ENCODE assay signal across 23 cellular contexts in genomic region chr15:74180689-74181602, GRCh38. TPM values are rescaled to one million over a fixed set of nuclear protein-coding genes. Genes with fewer than 3 reads are reported as not detected.
DNase-seq lines count a peak whose midpoint lies in the region; ATAC-seq, FAIRE-seq and TF ChIP-seq lines count a peak whose summit lies in the region.
"Had no signal": no experiment of that assay in that cellular context is flagged by ENCODE, and none has a peak within 500 bp of the region (broad histone marks: within the 10 kb centered on the region; RNA-seq: fewer than 3 reads in every experiment).

No MANE protein-coding gene starts in this region.

- H3K79me2 ChIP-seq in OCI-LY3 (ENCODE audit: low read length) = no peaks in the 10 kb centered on the region

- no peak overlapping the region for H2BK120ac ChIP-seq in neuronal stem cell (ENCODE audit: low read depth, low read length)

- H3K27ac ChIP-seq in A549 (peak overlapping the region; percentile 88 to 90), OCI-LY3 (ENCODE audit: low read length) (no peak overlapping the region), heart right ventricle (peak overlapping the region in 9 of 10 donors; percentile 41 to 84 (median 76)), neuronal stem cell (replicated peaks; ENCODE audit: low read length) (no peak overlapping the region), brain microvascular endothelial cell (no peak overlapping the region)
- H3K27ac ChIP-seq: C4-2B, foreskin keratinocyte had no signal

- H3K4me3 Mint-ChIP-seq in activated CD4-positive, alpha-beta memory T cell treated with anti-CD3 and anti-CD28 coated beads, Interleukin-2, amount 10 ng/mL, durations not matched to agents 7 days and 5 days = no peak overlapping the region
- H3K4me3 Mint-ChIP-seq: activated naive CD8-positive, alpha-beta T cell treated with anti-CD3 and anti-CD28 coated beads for 36 hours; naive B cell had no signal

- H4K8ac ChIP-seq in neuronal stem cell (ENCODE audit: low read depth, low read length) = no peak overlapping the region

- H3K27me3 Mint-ChIP-seq in activated CD4-positive, alpha-beta memory T cell treated with anti-CD3 and anti-CD28 coated beads, Interleukin-2, amount 10 ng/mL, durations not matched to agents 7 days and 5 days = peaks cover 2% of the 10 kb centered on the region
- H3K27me3 Mint-ChIP-seq: activated naive CD8-positive, alpha-beta T cell treated with anti-CD3 and anti-CD28 coated beads for 36 hours had no signal

- H3K27me3 ChIP-seq in OCI-LY3 (ENCODE audit: low read depth, low read length) (peaks cover 12% of the 10 kb centered on the region), heart right ventricle (no peaks in the 10 kb centered on the region), neuronal stem cell (ENCODE audit: control insufficient read depth in 3 of 3, insufficient read depth in 3 of 3, low read depth in 1 of 3, low read length in 3 of 3) (no peaks in the 10 kb centered on the region), brain microvascular endothelial cell (replicated peaks) (no peaks in the 10 kb centered on the region)

- H3K9me3 ChIP-seq in A549 (no peaks in the 10 kb centered on the region), OCI-LY3 (ENCODE audit: insufficient read depth, low read length) (no peaks in the 10 kb centered on the region), heart right ventricle (no peaks in the 10 kb centered on the region), neuronal stem cell (replicated peaks in 1 of 2; ENCODE audit: control insufficient read depth in 2 of 2, insufficient read depth in 1 of 2, low read depth in 1 of 2, low read length in 2 of 2) (no peaks in the 10 kb centered on the region)

- peak overlapping the region; percentile 84 for H3K4ac ChIP-seq in neuronal stem cell (ENCODE audit: low read length)

- no peaks in the 10 kb centered on the region for H3K36me3 Mint-ChIP-seq in activated CD4-positive, alpha-beta memory T cell treated with anti-CD3 and anti-CD28 coated beads, Interleukin-2, amount 10 ng/mL, durations not matched to agents 7 days and 5 days (ENCODE audit: low read depth)
- H3K36me3 Mint-ChIP-seq: activated naive CD8-positive, alpha-beta T cell treated with anti-CD3 and anti-CD28 coated beads for 36 hours; naive B cell had no signal

- WGBS in A549 (ENCODE audit: missing lambda C conversion rate) = 94% methylated on average over 15 of the region's 25 CpGs
- 78 to 80% methylated on average over 25 of the region's 25 CpGs for WGBS in heart right ventricle, 2 donors
- no CpG with 5 or more reads among the region's 25 CpGs for WGBS in neuronal stem cell (ENCODE audit: extremely low coverage in 2 of 2, insufficient read length in 2 of 2, insufficient replicate concordance in 1 of 2), 2 donors
- 61 to 63% methylated on average over 23 to 25 of the region's 25 CpGs for WGBS in lower leg skin, 2 donors

- DNase-seq in A549 (ENCODE audit: low read depth in 1 of 2, low spot score in 1 of 2) = no peak
- DNase-seq in heart right ventricle = no peak
- no peak for DNase-seq in neuronal stem cell (ENCODE audit: low spot score)
- DNase-seq in activated CD4-positive, alpha-beta memory T cell treated with anti-CD3 and anti-CD28 coated beads, Interleukin-2, amount 10 ng/mL, durations not matched to agents 7 days and 5 days = no peak
- no peak for DNase-seq in lower leg skin (ENCODE audit: low spot score in 2 of 2)
- no peak for DNase-seq in stimulated activated CD4-positive, alpha-beta T cell treated with anti-CD3 and anti-CD28 coated beads, Interleukin-15, amount 100 ng/mL, for 24 hours
- no peak for DNase-seq in brain microvascular endothelial cell
- DNase-seq: activated naive CD8-positive, alpha-beta T cell treated with anti-CD3 and anti-CD28 coated beads for 36 hours; foreskin keratinocyte; HCEC 1CT; KG1; naive B cell; NCI-H1930; stimulated activated CD8-positive, alpha-beta memory T cell treated with anti-CD3 and anti-CD28 coated beads, Interleukin-4, amount 100 ng/mL, for 48 hours; substantia nigra had no signal

- H4K20me1 ChIP-seq in OCI-LY3 (ENCODE audit: insufficient read depth, low read length) = no peaks in the 10 kb centered on the region

- no peaks in the 10 kb centered on the region for H3K4me1 Mint-ChIP-seq in activated CD4-positive, alpha-beta memory T cell treated with anti-CD3 and anti-CD28 coated beads, Interleukin-2, amount 10 ng/mL, durations not matched to agents 7 days and 5 days
- H3K4me1 Mint-ChIP-seq: activated naive CD8-positive, alpha-beta T cell treated with anti-CD3 and anti-CD28 coated beads for 36 hours; naive B cell had no signal

- TF ChIP-seq CTCF in A549 (IDR thresholded peaks at IDR 0.05) (no peak), OCI-LY3 (IDR thresholded peaks at IDR 0.05; ENCODE audit: low read depth, low read length) (no peak), heart right ventricle (IDR thresholded peaks at IDR 0.05) (no peak), lower leg skin (IDR thresholded peaks at IDR 0.05) (no peak), brain microvascular endothelial cell (IDR thresholded peaks at IDR 0.05; ENCODE audit: low read depth, low read length, missing control alignments) (no peak)

- H3K36me3 ChIP-seq in OCI-LY3 (replicated peaks; ENCODE audit: low read depth, low read length) (no peaks in the 10 kb centered on the region), heart right ventricle (no peaks in the 10 kb centered on the region), neuronal stem cell (replicated peaks in 1 of 2; ENCODE audit: control insufficient read depth in 2 of 2, insufficient read depth in 2 of 2, low read length in 2 of 2) (peaks cover 0 to 47% of the 10 kb centered on the region in 2 donors), brain microvascular endothelial cell (replicated peaks) (no peaks in the 10 kb centered on the region)

- intact Hi-C loops in heart right ventricle (cut with DNase I) (loop anchor here in 2 of 10 donors (1.0 to 5.0 kb wide), 4 partner anchors 44 to 136 kb away; no protein-coding TSS in a partner anchor), lower leg skin (cut with DNase I; ENCODE audit: low total_unique reads) (no loop called here)

- peak overlapping the region; percentile 50 for H2BK12ac ChIP-seq in neuronal stem cell (ENCODE audit: low read length)

- no peak overlapping the region for H2BK5ac ChIP-seq in neuronal stem cell (ENCODE audit: low read length)

- POLR2A ChIA-PET in A549 (lab: Yijun Ruan, JAX) = interaction anchor here (1.2 to 4.7 kb wide), 3 partner anchors 15 to 22 kb away, joined by 3 to 19 read pairs (median 10); partner anchors contain the start of gene STRA6
- POLR2A ChIA-PET in activated CD4-positive, alpha-beta memory T cell treated with anti-CD3 and anti-CD28 coated beads, Interleukin-2, amount 10 ng/mL, durations not matched to agents 7 days and 5 days (lab: Charles Lee) = no interaction called here

- peak overlapping the region; percentile 67 for H4K91ac ChIP-seq in neuronal stem cell (ENCODE audit: low read depth, low read length, poor library complexity)

- CTCF ChIA-PET in A549 (lab: Yijun Ruan, JAX) = interaction anchor here (1.2 to 5.6 kb wide), 5 partner anchors 11 to 127 kb away, joined by 3 to 26 read pairs (median 8); no protein-coding TSS in a partner anchor
- CTCF ChIA-PET in activated CD4-positive, alpha-beta memory T cell treated with anti-CD3 and anti-CD28 coated beads, Interleukin-2, amount 10 ng/mL, durations not matched to agents 7 days and 5 days (lab: Charles Lee) = no interaction called here

- no peak for TF ChIP-seq EP300 in A549 (IDR thresholded peaks at IDR 0.05)

- H3K4me2 ChIP-seq in A549 = peak overlapping the region; percentile 66
- H3K4me2 ChIP-seq in OCI-LY3 (ENCODE audit: low read length) = peak overlapping the region; percentile 44
- H3K4me2 ChIP-seq in neuronal stem cell (ENCODE audit: insufficient read depth, low read length, poor library complexity, severe bottlenecking) = no peak overlapping the region

- TF ChIP-seq RAD21 in A549 (conservative IDR thresholded peaks at IDR 0.05 in 1 of 2, IDR thresholded peaks at IDR 0.05 in 1 of 2) = no peak

- H3K79me1 ChIP-seq in neuronal stem cell (ENCODE audit: low read depth, low read length) = no peaks in the 10 kb centered on the region

- peak overlapping the region; percentile 30 for H2BK15ac ChIP-seq in neuronal stem cell (ENCODE audit: low read length)

- ATAC-seq in A549 (no peak), heart right ventricle (no peak)
- ATAC-seq: left lobe of liver had no signal

- H3K4me1 ChIP-seq in A549 = peaks cover 57% of the 10 kb centered on the region
- H3K4me1 ChIP-seq in OCI-LY3 (ENCODE audit: low read length) = peaks cover 16% of the 10 kb centered on the region
- H3K4me1 ChIP-seq in heart right ventricle = peaks cover 14 to 52% (median 46%) of the 10 kb centered on the region in 9 donors
- peaks cover 9 to 18% of the 10 kb centered on the region in 2 donors for H3K4me1 ChIP-seq in neuronal stem cell (ENCODE audit: control insufficient read depth in 2 of 2, insufficient read depth in 1 of 2, low read depth in 1 of 2, low read length in 2 of 2)
- H3K4me1 ChIP-seq: foreskin keratinocyte had no signal

- peak overlapping the region; percentile 63 for H3K23ac ChIP-seq in neuronal stem cell (ENCODE audit: low read depth, low read length, poor library complexity)

- in situ Hi-C loops in brain microvascular endothelial cell (cut with HindIII; ENCODE audit: low pct_ligation_motif_present, low sequenced_read_pairs) = no loop called here

- no peak overlapping the region for H3K4me3 ChIP-seq in A549
- no peak overlapping the region for H3K4me3 ChIP-seq in OCI-LY3 (ENCODE audit: low read length)
- no peak overlapping the region for H3K4me3 ChIP-seq in heart right ventricle
- no peak overlapping the region for H3K4me3 ChIP-seq in neuronal stem cell (ENCODE audit: low read length in 2 of 2)
- H3K4me3 ChIP-seq in lower leg skin (ENCODE audit: low read depth, poor library complexity, severe bottlenecking) = no peak overlapping the region
- H3K4me3 ChIP-seq in brain microvascular endothelial cell (ENCODE audit: low read depth, low read length) = no peak overlapping the region

- H3K9me3 Mint-ChIP-seq in activated CD4-positive, alpha-beta memory T cell treated with anti-CD3 and anti-CD28 coated beads, Interleukin-2, amount 10 ng/mL, durations not matched to agents 7 days and 5 days = no peaks in the 10 kb centered on the region
- H3K9me3 Mint-ChIP-seq: activated naive CD8-positive, alpha-beta T cell treated with anti-CD3 and anti-CD28 coated beads for 36 hours; naive B cell had no signal

- H3K18ac ChIP-seq in neuronal stem cell (ENCODE audit: low read length) = peak overlapping the region; percentile 56

- no peak overlapping the region for H3K27ac Mint-ChIP-seq in activated CD4-positive, alpha-beta memory T cell treated with anti-CD3 and anti-CD28 coated beads, Interleukin-2, amount 10 ng/mL, durations not matched to agents 7 days and 5 days
- H3K27ac Mint-ChIP-seq: activated naive CD8-positive, alpha-beta T cell treated with anti-CD3 and anti-CD28 coated beads for 36 hours; naive B cell had no signal

- H2AK5ac ChIP-seq in neuronal stem cell (ENCODE audit: low read depth, low read length) = peak overlapping the region; percentile 20

- H3K14ac ChIP-seq in neuronal stem cell (ENCODE audit: low read length) = no peak overlapping the region

- TF ChIP-seq POLR2A in A549 (IDR thresholded peaks at IDR 0.05; ENCODE audit: low read length) (no peak), lower leg skin (IDR thresholded peaks at IDR 0.05) (no peak)

- H3K9ac ChIP-seq in OCI-LY3 (ENCODE audit: low read length) (no peak overlapping the region), neuronal stem cell (ENCODE audit: low read depth, low read length, poor library complexity) (peak overlapping the region; percentile 79)

- H2AFZ ChIP-seq in OCI-LY3 (ENCODE audit: low read depth, low read length) (no peak overlapping the region), neuronal stem cell (ENCODE audit: low read length) (no peak overlapping the region)

- FAIRE-seq in A549 (lab: Jason Lieb, UNC) = no peak
- FAIRE-seq: RCC 7860, TTC549 had no signal

RNA-seq across cellular contexts. Expression of gene ISLR, which starts 7.4 kb away (rescaled TPM):
- polyA plus RNA-seq in A549 (2011; rRNA removed) (0.10 and 0.28 TPM in 2 replicates), A549 (2017; fragmentation: RNase III; extraction: RNeasy Plus Mini Kit Qiagen cat#74134 plus additional on column Dnase treatment) (0.25 to 0.43 TPM (median 0.30 TPM) in 3 replicates), heart right ventricle (10 to 100 TPM in 1 of 2 donors, 1 to 10 TPM in 1; 8.8 to 12.2 TPM)
- polyA plus RNA-seq in A549 (2012; cell fraction: cytosol; rRNA removed) = 0.11 and 0.17 TPM in 2 replicates
- polyA plus RNA-seq in A549 (2012; cell fraction: nucleus; rRNA removed) = 0.59 and 1.1 TPM in 2 replicates
- polyA minus RNA-seq in A549 (2011; rRNA and poly(A)+ RNA removed) = 0.12 TPM in 1 of 2 replicates, not detected in the other
- total RNA-seq in heart right ventricle (10 to 100 TPM in 9 of 10 donors, 1 to 10 TPM in 1; 9.1 to 19.7 (median 14.1) TPM), lower leg skin (10 to 100 TPM; 23.4 to 41.3 (median 26.1) TPM)
- 0.56 TPM for polyA plus RNA-seq in neuronal stem cell (2013, experiment 1 of 2)
- 0.73 TPM for polyA plus RNA-seq in neuronal stem cell (2013, experiment 2 of 2)
- not detected for total RNA-seq in activated CD4-positive, alpha-beta memory T cell treated with anti-CD3 and anti-CD28 coated beads, Interleukin-2, amount 10 ng/mL, durations not matched to agents 7 days and 5 days
- total RNA-seq: activated naive CD8-positive, alpha-beta T cell treated with anti-CD3 and anti-CD28 coated beads for 36 hours; endothelial cell of umbilical vein; foreskin keratinocyte had no signal
- polyA plus RNA-seq: endothelial cell of umbilical vein, foreskin keratinocyte had no signal

RNA-seq across cellular contexts. Expression of gene STRA6, which starts 21.6 kb away (rescaled TPM):
- polyA plus RNA-seq in A549 (2011; rRNA removed) (35.0 and 49.8 TPM in 2 replicates), A549 (2017; fragmentation: RNase III; extraction: RNeasy Plus Mini Kit Qiagen cat#74134 plus additional on column Dnase treatment) (60.6 to 76.4 TPM (median 70.2 TPM) in 3 replicates), heart right ventricle (under 1 TPM; 0.03 to 0.15 TPM)
- polyA plus RNA-seq in A549 (2012; cell fraction: cytosol; rRNA removed) = 31.3 and 39.8 TPM in 2 replicates
- 165 and 201 TPM in 2 replicates for polyA plus RNA-seq in A549 (2012; cell fraction: nucleus; rRNA removed)
- polyA minus RNA-seq in A549 (2011; rRNA and poly(A)+ RNA removed) = 63.6 and 65.0 TPM in 2 replicates
- total RNA-seq in heart right ventricle (under 1 TPM in 2 of 10 donors, not detected in 8; 0.13 to 0.21 TPM), lower leg skin (under 1 TPM in 1 of 4 donors, not detected in 3; 0.52 TPM)
- polyA plus RNA-seq in neuronal stem cell (2013, experiment 1 of 2) = 3.9 TPM
- polyA plus RNA-seq in neuronal stem cell (2013, experiment 2 of 2) = 3.4 TPM
- not detected for total RNA-seq in activated CD4-positive, alpha-beta memory T cell treated with anti-CD3 and anti-CD28 coated beads, Interleukin-2, amount 10 ng/mL, durations not matched to agents 7 days and 5 days
- total RNA-seq: endothelial cell of umbilical vein, foreskin keratinocyte, left lobe of liver had no signal
- polyA plus RNA-seq: endothelial cell of umbilical vein, foreskin keratinocyte had no signal

RNA-seq across cellular contexts. Expression of gene ISLR2, which starts 50.6 kb away (rescaled TPM):
- polyA plus RNA-seq in A549 (2011; rRNA removed) (0.03 and 0.12 TPM in 2 replicates), A549 (2017; fragmentation: RNase III; extraction: RNeasy Plus Mini Kit Qiagen cat#74134 plus additional on column Dnase treatment) (0.10 to 0.25 TPM (median 0.17 TPM) in 3 replicates), heart right ventricle (1 to 10 TPM; 3.9 to 5.6 TPM)
- 0.04 and 0.11 TPM in 2 replicates for polyA plus RNA-seq in A549 (2012; cell fraction: cytosol; rRNA removed)
- polyA plus RNA-seq in A549 (2012; cell fraction: nucleus; rRNA removed) = 0.15 and 0.32 TPM in 2 replicates
- polyA minus RNA-seq in A549 (2011; rRNA and poly(A)+ RNA removed) = 0.17 TPM in 1 of 2 replicates, not detected in the other
- total RNA-seq in heart right ventricle (1 to 10 TPM; 1.2 to 8.7 (median 2.2) TPM), lower leg skin (under 1 TPM in 3 of 4 donors, not detected in 1; 0.17 to 0.91 (median 0.39) TPM)
- 0.10 TPM for polyA plus RNA-seq in neuronal stem cell (2013, experiment 1 of 2)
- polyA plus RNA-seq in neuronal stem cell (2013, experiment 2 of 2) = 0.17 TPM
- total RNA-seq in activated CD4-positive, alpha-beta memory T cell treated with anti-CD3 and anti-CD28 coated beads, Interleukin-2, amount 10 ng/mL, durations not matched to agents 7 days and 5 days = under 1 TPM in 1 of 2 experiments, not detected in 1; 0.08 TPM
- total RNA-seq: activated naive CD8-positive, alpha-beta T cell treated with anti-CD3 and anti-CD28 coated beads for 36 hours; dermis blood vessel endothelial cell; endothelial cell of umbilical vein; foreskin keratinocyte; G401 had no signal
- polyA plus RNA-seq: endothelial cell of umbilical vein, foreskin keratinocyte had no signal

RNA-seq across cellular contexts. Expression of gene CCDC33, which starts 55.2 kb away (rescaled TPM):
- polyA plus RNA-seq in A549 (2011; rRNA removed) (5.4 and 5.9 TPM in 2 replicates), A549 (2017; fragmentation: RNase III; extraction: RNeasy Plus Mini Kit Qiagen cat#74134 plus additional on column Dnase treatment) (9.2 to 11.9 TPM (median 10.4 TPM) in 3 replicates), heart right ventricle (not detected)
- 5.2 and 6.0 TPM in 2 replicates for polyA plus RNA-seq in A549 (2012; cell fraction: cytosol; rRNA removed)
- 5.8 and 6.5 TPM in 2 replicates for polyA plus RNA-seq in A549 (2012; cell fraction: nucleus; rRNA removed)
- 4.5 and 4.6 TPM in 2 replicates for polyA minus RNA-seq in A549 (2011; rRNA and poly(A)+ RNA removed)
- total RNA-seq in heart right ventricle (not detected), lower leg skin (not detected)
- 1.3 TPM for polyA plus RNA-seq in neuronal stem cell (2013, experiment 1 of 2)
- polyA plus RNA-seq in neuronal stem cell (2013, experiment 2 of 2) = 1.1 TPM
- total RNA-seq in activated CD4-positive, alpha-beta memory T cell treated with anti-CD3 and anti-CD28 coated beads, Interleukin-2, amount 10 ng/mL, durations not matched to agents 7 days and 5 days = not detected
- total RNA-seq: dermis blood vessel endothelial cell, endothelial cell of umbilical vein, foreskin keratinocyte, left lobe of liver had no signal
- polyA plus RNA-seq: endothelial cell of umbilical vein, foreskin keratinocyte had no signal

Comparison
In these comparisons a context has a peak if more than half of its experiments do, and no peak if none do; other contexts are left out.
1. H3K27ac ChIP-seq: peak in A549 (2 of 2) and heart right ventricle (9 of 10); none in OCI-LY3 (single experiment), neuronal stem cell (single experiment) and brain microvascular endothelial cell (single experiment).
2. RNA of gene ISLR, which starts 7.4 kb away (total RNA-seq): 23.4 to 41.3 TPM in lower leg skin and 9.1 to 19.7 TPM in heart right ventricle; not detected in activated CD4-positive, alpha-beta memory T cell treated with anti-CD3 and anti-CD28 coated beads, Interleukin-2, amount 10 ng/mL, durations not matched to agents 7 days and 5 days; every median in the first group is over 10 times any median in the second.